Comparison of ENCODE assay signal across 23 cellular contexts in genomic region chr1:50458507-50458906, GRCh38.
DNase-seq lines count a peak whose midpoint lies in the region; ATAC-seq, FAIRE-seq and TF ChIP-seq lines count a peak whose summit lies in the region.
"Had no signal": no experiment of that assay in that cellular context is flagged by ENCODE, and none has a peak within 500 bp of the region (broad histone marks: within the 10 kb centered on the region; RNA-seq: fewer than 3 reads in every experiment).

No MANE protein-coding gene starts in this region.

- in situ Hi-C loops in astrocyte of the spinal cord (cut with HindIII; ENCODE audit: low sequenced_read_pairs): no loop called here

- no peak overlapping the region for H3K4me3 ChIP-seq in astrocyte of the spinal cord (ENCODE audit: low read depth, low read length)
- H3K4me3 ChIP-seq: body of pancreas, lower lobe of right lung, mucosa of descending colon, skin epidermis, vagina had no signal

- ATAC-seq in GM21786 (IDR thresholded peaks at IDR 0.05; ENCODE audit: unreplicated experiment) (no peak), HG02973 (IDR thresholded peaks at IDR 0.05; ENCODE audit: unreplicated experiment) (no peak)
- ATAC-seq: activated T-helper 17 cell treated with anti-CD3 and anti-CD28 coated beads, Interleukin-2, amount 50 U/mL, for 72 hours; body of pancreas; foreskin keratinocyte; lower lobe of right lung; mucosa of descending colon; T-cell had no signal

- FAIRE-seq in H54 (lab: Jason Lieb, UNC): no peak

- DNase-seq in GM04504 (ENCODE audit: low read depth) (peak; percentile 3), NOMO-1 treated with DMSO at 0.1 percent for 48 hours (lab: John Stamatoyannopoulos, UW; ENCODE audit: unreplicated experiment) (peak; percentile 91), astrocyte of the spinal cord (ENCODE audit: low read depth, low spot score) (peak; percentile 13), GM19240 (ENCODE audit: insufficient read length, low spot score) (no peak), H54 (ENCODE audit: insufficient read length, low spot score) (no peak)
- DNase-seq: activated CD4-positive, alpha-beta T cell treated with anti-CD3 and anti-CD28 coated beads, Interleukin-2, amount 50 U/mL, for 1 hour; activated naive CD8-positive, alpha-beta T cell treated with anti-CD3 and anti-CD28 coated beads for 36 hours; body of pancreas; foreskin keratinocyte; GOT3; hippocampal formation; islet precursor cell; lower lobe of right lung; mucosa of descending colon; NCI-H1436; NCI-H524 treated with DMSO at 0.1 percent for 48 hours; stimulated activated CD4-positive, alpha-beta T cell treated with anti-CD3 and anti-CD28 coated beads, Interleukin-1b, Interleukin-23, amount 100 ng/mL, for 48 hours; T-cell had no signal

- no peak for TF ChIP-seq CTCF in astrocyte of the spinal cord (IDR thresholded peaks at IDR 0.05; ENCODE audit: low read depth, low read length)

- no peak for TF ChIP-seq POLR2A in H54 (IDR thresholded peaks at IDR 0.05; ENCODE audit: low read depth, low read length)

Comparison
In these comparisons a context has a peak if more than half of its experiments do, and no peak if none do; other contexts are left out.
1. DNase-seq: peak in GM04504 (single experiment), NOMO-1 treated with DMSO at 0.1 percent for 48 hours (single experiment) and astrocyte of the spinal cord (single experiment); none in GM19240 (single experiment) and H54 (single experiment).